In genomic region chr11:94519478-94520084, GRCh38 we compare ENCODE assay signal across 10 cellular contexts. TPM values are rescaled to one million over a fixed set of nuclear protein-coding genes. Genes with fewer than 3 reads are reported as not detected.
DNase-seq lines count a peak whose midpoint lies in the region; ATAC-seq, FAIRE-seq and TF ChIP-seq lines count a peak whose summit lies in the region.
"Had no signal": no experiment of that assay in that cellular context is flagged by ENCODE, and none has a peak within 500 bp of the region (broad histone marks: within the 10 kb centered on the region; RNA-seq: fewer than 3 reads in every experiment).

No MANE protein-coding gene starts in this region.

- peak; percentile 52 for DNase-seq in DMS153 treated with DMSO at 0.1 percent for 48 hours (lab: John Stamatoyannopoulos, UW; ENCODE audit: unreplicated experiment)
- no peak for DNase-seq in DMS153 (lab: John Stamatoyannopoulos, UW)
- DNase-seq in PC-3 = peak; percentile 76
- peak; percentile 14 to 48 for DNase-seq in erythroblast (lab: John Stamatoyannopoulos, UW)
- no peak for DNase-seq in pancreas
- no peak for DNase-seq in stimulated activated CD4-positive, alpha-beta T cell treated with anti-CD3 and anti-CD28 coated beads, Interleukin-4, amount 100 ng/mL, for 24 hours

- H3K27me3 ChIP-seq in PC-3 (ENCODE audit: low read length) (no peaks in the 10 kb centered on the region), pancreas (peaks cover 0 to 3% (median 0%) of the 10 kb centered on the region in 4 donors)
- H3K27me3 ChIP-seq: BLaER1 treated with 17β-estradiol and CSF1 and Interleukin-3, amounts not matched to agents 10 nM and 100 nM had no signal

- peak overlapping the region; percentile 66 for H2AFZ ChIP-seq in PC-3 (ENCODE audit: low read length)

- WGBS in pancreas, 2 donors = 3 to 10% methylated on average over 5 of the region's 5 CpGs

- H3K9me3 ChIP-seq in PC-3 (ENCODE audit: low read length) (no peaks in the 10 kb centered on the region), pancreas (no peaks in the 10 kb centered on the region)
- H3K9me3 ChIP-seq: BLaER1 treated with 17β-estradiol and CSF1 and Interleukin-3, amounts not matched to agents 10 nM and 100 nM had no signal

- peak; percentile 86 for TF ChIP-seq CTCF in PC-3 (conservative IDR thresholded peaks at IDR 0.05; ENCODE audit: low read depth, low read length)
- TF ChIP-seq CTCF in pancreas (IDR thresholded peaks at IDR 0.05) = peak in 3 of 4 donors; percentile 25 to 55 (median 49)

- H4K20me1 ChIP-seq in PC-3 (ENCODE audit: low read length) = no peaks in the 10 kb centered on the region
- H4K20me1 ChIP-seq: BLaER1 treated with 17β-estradiol and CSF1 and Interleukin-3, amounts not matched to agents 10 nM and 100 nM had no signal

- no peak for TF ChIP-seq POLR2A in erythroblast (IDR thresholded peaks at IDR 0.05; ENCODE audit: low read length)

- H3K4me1 ChIP-seq in PC-3 (ENCODE audit: insufficient read depth, low read length) = no peaks in the 10 kb centered on the region
- no peaks in the 10 kb centered on the region for H3K4me1 ChIP-seq in pancreas

- H3K4me3 ChIP-seq in PC-3 (ENCODE audit: low read length) = no peak overlapping the region; the same call in 1 of the 2 replicates
- H3K4me3 ChIP-seq in pancreas = no peak overlapping the region
- H3K4me3 ChIP-seq: BLaER1 treated with 17β-estradiol and CSF1 and Interleukin-3, amounts not matched to agents 10 nM and 100 nM had no signal

- H3K9me2 ChIP-seq in PC-3 (replicated peaks; ENCODE audit: low read length) = no peaks in the 10 kb centered on the region

- no peak overlapping the region for H3K9ac ChIP-seq in PC-3 (ENCODE audit: low read length)
- H3K9ac ChIP-seq: BLaER1 treated with 17β-estradiol and CSF1 and Interleukin-3, amounts not matched to agents 10 nM and 100 nM had no signal

- H3K27ac ChIP-seq in PC-3 (ENCODE audit: low read length) (no peak overlapping the region), pancreas (no peak overlapping the region)
- H3K27ac ChIP-seq: BLaER1 treated with 17β-estradiol and CSF1 and Interleukin-3, amounts not matched to agents 10 nM and 100 nM had no signal

- H3K79me2 ChIP-seq in PC-3 (ENCODE audit: low read length) = no peaks in the 10 kb centered on the region

- no peaks in the 10 kb centered on the region for H3F3A ChIP-seq in PC-3 (ENCODE audit: low read length, unreplicated experiment)

- POLR2A ChIA-PET in PC-3 (lab: Charles Lee; ENCODE audit: unreplicated experiment) = no interaction called here

- H3K4me2 ChIP-seq in PC-3 (ENCODE audit: low read length) = peak overlapping the region; percentile 51

- H3K36me3 ChIP-seq in PC-3 (ENCODE audit: low read depth, low read length) (no peaks in the 10 kb centered on the region), pancreas (no peaks in the 10 kb centered on the region)
- H3K36me3 ChIP-seq: BLaER1 treated with 17β-estradiol and CSF1 and Interleukin-3, amounts not matched to agents 10 nM and 100 nM had no signal

- peak; percentile 97 for FAIRE-seq in pancreas (lab: Jason Lieb, UNC)

- no TSS peak for BruUV-seq in PC-3 (replicated peaks; lab: Mats Ljungman, UMichigan)

- CTCF ChIA-PET in PC-3 (lab: Charles Lee) = interaction anchor here (0.6 kb wide), 1 partner anchor 1899 kb away, joined by 4 read pairs; no protein-coding TSS in a partner anchor

- peak; percentile 51 for ATAC-seq in HG02981 (IDR thresholded peaks at IDR 0.05; ENCODE audit: unreplicated experiment)
- peak; percentile 64 for ATAC-seq in PC-3
- ATAC-seq in pancreas = peak in 3 of 4 donors; percentile 67 to 81 (median 77)
- no peak for ATAC-seq in esophagus mucosa

- intact Hi-C loops in PC-3 (cut with micrococcal nuclease) (loop anchor here (1.0 kb wide), 2 partner anchors 44 to 84 kb away; no protein-coding TSS in a partner anchor), pancreas (cut with DNase I) (loop anchor here in 1 of 3 donors (10.0 kb wide), 1 partner anchor 75 kb away; no protein-coding TSS in a partner anchor)

RNA-seq across cellular contexts. Expression of gene C11orf97, which starts 7.3 kb away (rescaled TPM):
- total RNA-seq in PC-3 (2014; rRNA removed) (not detected in 2 replicates), pancreas (not detected), esophagus mucosa (not detected)
- not detected for polyA plus RNA-seq in pancreas
- total RNA-seq: skeletal muscle tissue had no signal

RNA-seq across cellular contexts. Expression of gene FUT4, which starts 24.1 kb away (rescaled TPM):
- 2.8 and 4.1 TPM in 2 replicates for total RNA-seq in PC-3 (2014; rRNA removed)
- 10 to 100 TPM in 1 of 6 donors, 1 to 10 TPM in 5; 4.4 to 14.6 (median 6.9) TPM for total RNA-seq in pancreas
- 1 to 10 TPM; 2.4 TPM for polyA plus RNA-seq in pancreas
- total RNA-seq in esophagus mucosa = 1.4 TPM

RNA-seq across cellular contexts. Expression of gene ANKRD49, which starts 25.8 kb away (rescaled TPM):
- total RNA-seq in PC-3 (2014; rRNA removed) (6.9 and 9.0 TPM in 2 replicates), pancreas (10 to 100 TPM in 1 of 6 donors, 1 to 10 TPM in 5; 4.3 to 10.9 (median 6.0) TPM), esophagus mucosa (7.0 TPM)
- 10 to 100 TPM; 13.3 to 25.2 TPM for polyA plus RNA-seq in pancreas

RNA-seq across cellular contexts. Expression of gene MRE11, which starts 25.9 kb away (rescaled TPM):
- total RNA-seq in PC-3 (2014; rRNA removed) (19.0 and 20.1 TPM in 2 replicates), pancreas (10 to 100 TPM in 3 of 6 donors, 1 to 10 TPM in 3; 6.9 to 13.4 (median 10.8) TPM), esophagus mucosa (13.3 TPM)
- polyA plus RNA-seq in pancreas = 1 to 10 TPM; 4.2 TPM

RNA-seq across cellular contexts. Expression of gene PIWIL4, which starts 47.6 kb away (rescaled TPM):
- 0.15 and 0.17 TPM in 2 replicates for total RNA-seq in PC-3 (2014; rRNA removed)
- 10 to 100 TPM in 1 of 6 donors, 1 to 10 TPM in 5; 4.0 to 10.4 (median 5.0) TPM for total RNA-seq in pancreas
- 10 to 100 TPM; 12.1 to 12.3 TPM for polyA plus RNA-seq in pancreas
- total RNA-seq in esophagus mucosa = 0.80 TPM

Comparison
In these comparisons a context has a peak if more than half of its experiments do, and no peak if none do; other contexts are left out.
1. DNase-seq: peak in DMS153 treated with DMSO at 0.1 percent for 48 hours (single experiment), PC-3 (single experiment) and erythroblast (2 of 2); none in DMS153 (single experiment), pancreas (0 of 6) and stimulated activated CD4-positive, alpha-beta T cell treated with anti-CD3 and anti-CD28 coated beads, Interleukin-4, amount 100 ng/mL, for 24 hours (single experiment).